ENCODE assay signal across 11 cellular contexts in genomic region chr1:182888736-182889531, GRCh38. TPM values are rescaled to one million over a fixed set of nuclear protein-coding genes. Genes with fewer than 3 reads are reported as not detected.
A peak's percentile ranks its signal among the peaks of the same experiment; 100 is the strongest.
DNase-seq lines count a peak whose midpoint lies in the region; FAIRE-seq and TF ChIP-seq lines count a peak whose summit lies in the region.
"Had no signal": no experiment of that assay in that cellular context is flagged by ENCODE, and none has a peak within 500 bp of the region (broad histone marks: within the 10 kb centered on the region; RNA-seq: fewer than 3 reads in every experiment).

No MANE protein-coding gene starts in this region.

- H3K4me3 Mint-ChIP-seq in astrocyte (ENCODE audit: unreplicated experiment) (no peak overlapping the region), nephron (no peak overlapping the region)

- H4K20me1 ChIP-seq in astrocyte (ENCODE audit: insufficient read depth, low read length) = peaks cover 31% of the 10 kb centered on the region

- H3K79me2 ChIP-seq in astrocyte (ENCODE audit: insufficient read depth, low read length) = peaks cover 2% of the 10 kb centered on the region

- DNase-seq in NCI-H2171 treated with DMSO at 0.1 percent for 48 hours (lab: John Stamatoyannopoulos, UW) = peak; percentile 13
- DNase-seq in NCI-H2171 (lab: John Stamatoyannopoulos, UW) = no peak
- no peak for DNase-seq in HTR-8/SVneo (ENCODE audit: insufficient read length, low spot score)
- DNase-seq in astrocyte (ENCODE audit: low read depth) = peak; percentile 48
- DNase-seq in hypothalamus (lab: John Stamatoyannopoulos, UW) = no peak
- no peak for DNase-seq in NOMO-1 (lab: John Stamatoyannopoulos, UW; ENCODE audit: unreplicated experiment in 2 of 2)
- no peak for DNase-seq in NCI-H510A treated with DMSO at 0.1 percent for 48 hours (lab: John Stamatoyannopoulos, UW)
- DNase-seq: stimulated activated CD4-positive, alpha-beta T cell treated with anti-CD3 and anti-CD28 coated beads, Interleukin-4, amount 100 ng/mL, for 24 hours had no signal

- H3K4me2 ChIP-seq in astrocyte (ENCODE audit: low read length) = no peak overlapping the region

- H2AFZ ChIP-seq in astrocyte (ENCODE audit: low read depth, low read length) = no peak overlapping the region

- FAIRE-seq in HTR-8/SVneo (lab: Jason Lieb, UNC) (peak; percentile 36), astrocyte (lab: Jason Lieb, UNC) (no peak)
- FAIRE-seq: A204.1 had no signal

- H3K4me1 Mint-ChIP-seq in astrocyte (ENCODE audit: low read depth, unreplicated experiment) (peaks cover 6% of the 10 kb centered on the region), nephron (no peaks in the 10 kb centered on the region)

- H3K27ac ChIP-seq in astrocyte (ENCODE audit: low read depth, low read length) = no peak overlapping the region
- H3K27ac ChIP-seq: neutrophil had no signal

- TF ChIP-seq CTCF in astrocyte (IDR thresholded peaks at IDR 0.05; ENCODE audit: insufficient read depth, low read depth, low read length) (no peak), nephron (IDR thresholded peaks at IDR 0.05; ENCODE audit: unreplicated experiment in 3 of 3) (no peak)

- no peaks in the 10 kb centered on the region for H3K27me3 ChIP-seq in astrocyte (ENCODE audit: insufficient read depth, low read length)
- H3K27me3 ChIP-seq: neutrophil had no signal

- H3K9me3 Mint-ChIP-seq in astrocyte (ENCODE audit: unreplicated experiment) = peaks cover under 1% of the 10 kb centered on the region
- peaks cover 11% of the 10 kb centered on the region for H3K9me3 Mint-ChIP-seq in nephron

- H3K27ac Mint-ChIP-seq in astrocyte (ENCODE audit: unreplicated experiment) = no peak overlapping the region
- H3K27ac Mint-ChIP-seq in nephron = peak overlapping the region in 2 of 3 experiments; percentile 19 to 56

- H3K36me3 Mint-ChIP-seq in astrocyte (ENCODE audit: low read depth, unreplicated experiment) = peaks cover 20% of the 10 kb centered on the region
- H3K36me3 Mint-ChIP-seq in nephron (ENCODE audit: low read depth) = peaks cover 58% of the 10 kb centered on the region

- no peak overlapping the region for H3K9ac ChIP-seq in astrocyte (ENCODE audit: low read length)

- no peaks in the 10 kb centered on the region for H3K9me3 ChIP-seq in astrocyte (ENCODE audit: insufficient read depth, low read depth, low read length)
- H3K9me3 ChIP-seq: neutrophil had no signal

- H3K36me3 ChIP-seq in astrocyte (ENCODE audit: insufficient read depth, low read length) = peaks cover 48% of the 10 kb centered on the region

- H3K4me3 ChIP-seq in astrocyte (ENCODE audit: insufficient read depth, low read depth, low read length) = no peak overlapping the region

- no peaks in the 10 kb centered on the region for H3K4me1 ChIP-seq in astrocyte (ENCODE audit: insufficient read depth, low read length)

- H3K27me3 Mint-ChIP-seq in astrocyte (ENCODE audit: low read depth, unreplicated experiment) (no peaks in the 10 kb centered on the region), nephron (ENCODE audit: low read depth) (no peaks in the 10 kb centered on the region)

RNA-seq across cellular contexts. Expression of gene DHX9, which starts 49.8 kb away (rescaled TPM):
- 156 and 169 TPM in 2 replicates for total RNA-seq in astrocyte

Comparison
In these comparisons a context has a peak if more than half of its experiments do, and no peak if none do; other contexts are left out.
1. DNase-seq: peak in NCI-H2171 treated with DMSO at 0.1 percent for 48 hours (single experiment) and astrocyte (single experiment); none in NCI-H2171 (single experiment), HTR-8/SVneo (single experiment), hypothalamus (0 of 51), NOMO-1 (0 of 2) and NCI-H510A treated with DMSO at 0.1 percent for 48 hours (single experiment).